ENCODE assay signal across 17 cellular contexts in genomic region chr17:43759836-43760235, GRCh38. TPM values are rescaled to one million over a fixed set of nuclear protein-coding genes. Genes with fewer than 3 reads are reported as not detected.
DNase-seq lines count a peak whose midpoint lies in the region; ATAC-seq and TF ChIP-seq lines count a peak whose summit lies in the region.
"Had no signal": no experiment of that assay in that cellular context is flagged by ENCODE, and none has a peak within 500 bp of the region (broad histone marks: within the 10 kb centered on the region; RNA-seq: fewer than 3 reads in every experiment).

No MANE protein-coding gene starts in this region.

- H3K23me2 ChIP-seq in H9 (ENCODE audit: insufficient read length, low read depth, low read length, poor library complexity, severe bottlenecking): peaks cover 6% of the 10 kb centered on the region

- H4K91ac ChIP-seq in H9 (ENCODE audit: insufficient read length, low read depth, low read length) (no peak overlapping the region), neuronal stem cell (ENCODE audit: low read depth, low read length, poor library complexity) (no peak overlapping the region)

- H3K79me1 ChIP-seq in H9 (ENCODE audit: insufficient read depth, low read depth, low read length, poor library complexity, severe bottlenecking) (no peaks in the 10 kb centered on the region), neuronal stem cell (ENCODE audit: low read depth, low read length) (no peaks in the 10 kb centered on the region)

- no peak overlapping the region for H2BK5ac ChIP-seq in H9 (ENCODE audit: insufficient read length, low read length)
- H2BK5ac ChIP-seq in neuronal stem cell (ENCODE audit: low read length): no peak overlapping the region

- peaks cover 30 to 32% of the 10 kb centered on the region in 2 experiments for H3K4me1 Mint-ChIP-seq in H9
- H3K4me1 Mint-ChIP-seq in stimulated activated naive CD8-positive, alpha-beta T cell treated with anti-CD3 and anti-CD28 coated beads, Interleukin-15, amount 100 ng/mL, for 72 hours: no peaks in the 10 kb centered on the region
- H3K4me1 Mint-ChIP-seq: memory B cell had no signal

- no peak overlapping the region for H4K8ac ChIP-seq in H9 (replicated peaks; ENCODE audit: insufficient read length, low read depth, low read length)
- no peak overlapping the region for H4K8ac ChIP-seq in neuronal stem cell (ENCODE audit: low read depth, low read length)

- H2BK20ac ChIP-seq in H9 (ENCODE audit: low read depth, low read length, poor library complexity, severe bottlenecking): no peak overlapping the region

- H3K23ac ChIP-seq in H9 (ENCODE audit: insufficient read length, low read depth, low read length) (no peak overlapping the region), neuronal stem cell (ENCODE audit: low read depth, low read length, poor library complexity) (no peak overlapping the region)

- H3K9me3 ChIP-seq in H9 (ENCODE audit: control insufficient read depth, low read depth, low read length) (no peaks in the 10 kb centered on the region), RWPE2 (ENCODE audit: severe bottlenecking) (no peaks in the 10 kb centered on the region), neuronal stem cell (replicated peaks in 1 of 2; ENCODE audit: control insufficient read depth in 2 of 2, insufficient read depth in 1 of 2, low read depth in 1 of 2, low read length in 2 of 2) (no peaks in the 10 kb centered on the region)
- H3K9me3 ChIP-seq: testis had no signal

- H3K4me2 ChIP-seq in H9 (ENCODE audit: insufficient read depth, insufficient read length, low read length): no peak overlapping the region
- no peak overlapping the region for H3K4me2 ChIP-seq in neuronal stem cell (ENCODE audit: insufficient read depth, low read length, poor library complexity, severe bottlenecking)

- H3K4me1 ChIP-seq in H9 (ENCODE audit: insufficient read depth, low read length): no peaks in the 10 kb centered on the region
- peaks cover 7% of the 10 kb centered on the region for H3K4me1 ChIP-seq in RWPE2 (ENCODE audit: insufficient read depth, poor library complexity, severe bottlenecking)
- H3K4me1 ChIP-seq in foreskin keratinocyte: peaks cover 18% of the 10 kb centered on the region
- H3K4me1 ChIP-seq in neuronal stem cell (ENCODE audit: control insufficient read depth in 2 of 2, insufficient read depth in 1 of 2, low read depth in 1 of 2, low read length in 2 of 2): peaks cover 4 to 6% of the 10 kb centered on the region in 2 donors

- H2BK12ac ChIP-seq in H9 (ENCODE audit: insufficient read length, low read depth, low read length) (no peak overlapping the region), neuronal stem cell (ENCODE audit: low read length) (no peak overlapping the region)

- H3K79me2 ChIP-seq in H9 (ENCODE audit: insufficient read depth, low read length): no peaks in the 10 kb centered on the region

- H2AFZ ChIP-seq in H9 (ENCODE audit: low read length) (no peak overlapping the region), neuronal stem cell (ENCODE audit: low read length) (peak overlapping the region; percentile 1)

- no peaks in the 10 kb centered on the region for H3K9me3 Mint-ChIP-seq in H9
- H3K9me3 Mint-ChIP-seq in stimulated activated naive CD8-positive, alpha-beta T cell treated with anti-CD3 and anti-CD28 coated beads, Interleukin-15, amount 100 ng/mL, for 72 hours: no peaks in the 10 kb centered on the region
- H3K9me3 Mint-ChIP-seq: activated CD4-positive, alpha-beta T cell treated with anti-CD3 and anti-CD28 coated beads, Interleukin-2, amount 10 ng/mL, durations not matched to agents 7 days and 5 days; memory B cell; T-helper 2 cell treated with Interferon-gamma antibody and Interleukin-4, amounts not matched to agents 5 μg/mL and 100 μg/mL, for 36 hours had no signal

- H3K14ac ChIP-seq in H9 (ENCODE audit: insufficient read depth, low read length): no peak overlapping the region
- no peak overlapping the region for H3K14ac ChIP-seq in neuronal stem cell (ENCODE audit: low read length)

- H3K27me3 ChIP-seq in H9 (ENCODE audit: insufficient read depth, low read length) (no peaks in the 10 kb centered on the region; the same call in 1 of the 2 replicates), RWPE2 (ENCODE audit: insufficient read depth, poor library complexity, severe bottlenecking) (peaks cover 13% of the 10 kb centered on the region), foreskin keratinocyte (peaks cover 18% of the 10 kb centered on the region), neuronal stem cell (ENCODE audit: control insufficient read depth in 3 of 3, insufficient read depth in 3 of 3, low read depth in 1 of 3, low read length in 3 of 3) (peaks cover 0 to 45% (median 24%) of the 10 kb centered on the region in 3 experiments)
- H3K27me3 ChIP-seq: testis had no signal

- H3K4me3 ChIP-seq in RWPE2 (ENCODE audit: severe bottlenecking) (no peak overlapping the region), neuronal stem cell (ENCODE audit: low read length in 2 of 2) (no peak overlapping the region)
- H3K4me3 ChIP-seq: testis had no signal

- TF ChIP-seq CTCF in H9 (conservative IDR thresholded peaks at IDR 0.05): no peak
- TF ChIP-seq CTCF in RWPE2 (IDR thresholded peaks at IDR 0.05; ENCODE audit: poor library complexity, severe bottlenecking): no peak
- TF ChIP-seq CTCF in foreskin keratinocyte (conservative IDR thresholded peaks at IDR 0.05): no peak

- H2BK15ac ChIP-seq in H9 (ENCODE audit: low read depth, low read length) (no peak overlapping the region), neuronal stem cell (ENCODE audit: low read length) (no peak overlapping the region)

- H3K27ac Mint-ChIP-seq in H9: peak overlapping the region in 2 of 3 experiments; percentile 80 to 86; a peak in 3 of 7 replicates
- no peak overlapping the region for H3K27ac Mint-ChIP-seq in stimulated activated naive CD8-positive, alpha-beta T cell treated with anti-CD3 and anti-CD28 coated beads, Interleukin-15, amount 100 ng/mL, for 72 hours
- H3K27ac Mint-ChIP-seq: activated CD4-positive, alpha-beta T cell treated with anti-CD3 and anti-CD28 coated beads, Interleukin-2, amount 10 ng/mL, durations not matched to agents 7 days and 5 days; memory B cell; T-helper 2 cell treated with Interferon-gamma antibody and Interleukin-4, amounts not matched to agents 5 μg/mL and 100 μg/mL, for 36 hours had no signal

- no peak overlapping the region for H2AK5ac ChIP-seq in H9 (ENCODE audit: insufficient read length, low read length)
- no peak overlapping the region for H2AK5ac ChIP-seq in neuronal stem cell (ENCODE audit: low read depth, low read length)

- H3K4me3 Mint-ChIP-seq in H9: peak overlapping the region; percentile 48 to 55
- no peak overlapping the region for H3K4me3 Mint-ChIP-seq in stimulated activated naive CD8-positive, alpha-beta T cell treated with anti-CD3 and anti-CD28 coated beads, Interleukin-15, amount 100 ng/mL, for 72 hours
- H3K4me3 Mint-ChIP-seq: activated CD4-positive, alpha-beta T cell treated with anti-CD3 and anti-CD28 coated beads, Interleukin-2, amount 10 ng/mL, durations not matched to agents 7 days and 5 days; memory B cell; T-helper 2 cell treated with Interferon-gamma antibody and Interleukin-4, amounts not matched to agents 5 μg/mL and 100 μg/mL, for 36 hours had no signal

- H4K20me1 ChIP-seq in H9 (ENCODE audit: control insufficient read depth, insufficient read depth, insufficient read length): no peaks in the 10 kb centered on the region

- H3K27ac ChIP-seq in H9 (ENCODE audit: insufficient read length, low read depth, low read length) (no peak overlapping the region), RWPE2 (ENCODE audit: poor library complexity, severe bottlenecking) (peak overlapping the region; percentile 18), foreskin keratinocyte (no peak overlapping the region), neuronal stem cell (replicated peaks; ENCODE audit: low read length) (no peak overlapping the region)
- H3K27ac ChIP-seq: C4-2B, testis, VCaP had no signal

- H3K9ac ChIP-seq in H9 (ENCODE audit: extremely low read depth, insufficient read length, low read length): no peak overlapping the region
- H3K9ac ChIP-seq in neuronal stem cell (ENCODE audit: low read depth, low read length, poor library complexity): no peak overlapping the region

- H3K36me3 Mint-ChIP-seq in H9 (ENCODE audit: insufficient read depth in 1 of 3, low read depth in 3 of 3): no peaks in the 10 kb centered on the region
- H3K36me3 Mint-ChIP-seq: memory B cell had no signal

- H3K18ac ChIP-seq in H9 (ENCODE audit: insufficient read length, low read depth, low read length) (no peak overlapping the region), neuronal stem cell (ENCODE audit: low read length) (no peak overlapping the region)

- H3K4ac ChIP-seq in H9 (ENCODE audit: low read depth, low read length) (no peak overlapping the region), neuronal stem cell (ENCODE audit: low read length) (no peak overlapping the region)

- no peak overlapping the region for H2BK120ac ChIP-seq in H9 (ENCODE audit: low read depth, low read length, poor library complexity, severe bottlenecking)
- no peak overlapping the region for H2BK120ac ChIP-seq in neuronal stem cell (ENCODE audit: low read depth, low read length)

- H3T11ph ChIP-seq in H9 (ENCODE audit: low read length): no peak overlapping the region

- no peak for DNase-seq in H9
- no peak for DNase-seq in RWPE2 (ENCODE audit: low spot score)
- peak; percentile 64 to 82 for DNase-seq in foreskin keratinocyte
- no peak for DNase-seq in neuronal stem cell (ENCODE audit: low spot score)
- no peak for DNase-seq in stimulated activated naive CD8-positive, alpha-beta T cell treated with anti-CD3 and anti-CD28 coated beads, Interleukin-15, amount 100 ng/mL, for 72 hours
- DNase-seq in stimulated activated CD4-positive, alpha-beta T cell treated with anti-CD3 and anti-CD28 coated beads, Interleukin-2, amount 100 ng/mL, for 24 hours: no peak
- no peak for DNase-seq in AG20443 (ENCODE audit: low spot score)
- DNase-seq: cortex of kidney had no signal

- 0 out of 2 replicates have a peak, but pooled peaks cover 4% of the 10 kb centered on the region for H3K27me3 Mint-ChIP-seq in H9 (ENCODE audit: low read depth)
- H3K27me3 Mint-ChIP-seq in stimulated activated naive CD8-positive, alpha-beta T cell treated with anti-CD3 and anti-CD28 coated beads, Interleukin-15, amount 100 ng/mL, for 72 hours: peaks cover 42% of the 10 kb centered on the region

- H3K36me3 ChIP-seq in RWPE2 (ENCODE audit: low read depth): no peaks in the 10 kb centered on the region
- H3K36me3 ChIP-seq in neuronal stem cell (replicated peaks in 1 of 2; ENCODE audit: control insufficient read depth in 2 of 2, insufficient read depth in 2 of 2, low read length in 2 of 2): no peaks in the 10 kb centered on the region

- no peak overlapping the region for H4K5ac ChIP-seq in H9 (ENCODE audit: insufficient read length, low read depth, low read length)

- ATAC-seq in RWPE2 (ENCODE audit: low read depth) (peak; percentile 73), foreskin keratinocyte (peak; percentile 60), GM21529 (IDR thresholded peaks at IDR 0.05; ENCODE audit: unreplicated experiment) (no peak)
- ATAC-seq in stimulated activated naive CD8-positive, alpha-beta T cell treated with anti-CD3 and anti-CD28 coated beads, Interleukin-15, amount 100 ng/mL, for 72 hours: no peak

- no CpG with 5 or more reads among the region's 7 CpGs for WGBS in H9 (ENCODE audit: extremely low coverage, insufficient read length, low lambda C conversion rate)
- no CpG with 5 or more reads among the region's 7 CpGs for WGBS in neuronal stem cell (ENCODE audit: extremely low coverage in 2 of 2, insufficient read length in 2 of 2, insufficient replicate concordance in 1 of 2), 2 donors

- no peak overlapping the region for H3K56ac ChIP-seq in H9 (ENCODE audit: insufficient read length, low read depth, low read length)

RNA-seq across cellular contexts. Expression of gene SOST, which starts 1.2 kb away (rescaled TPM):
- total RNA-seq in H9 (2021): not detected in 2 replicates
- total RNA-seq in foreskin keratinocyte: not detected in 2 replicates
- polyA plus RNA-seq in foreskin keratinocyte: 0.03 TPM in 1 of 2 replicates, not detected in the other
- 0.03 TPM for polyA plus RNA-seq in neuronal stem cell (2013, experiment 1 of 2)
- not detected for polyA plus RNA-seq in neuronal stem cell (2013, experiment 2 of 2)
- total RNA-seq: activated CD4-positive, alpha-beta T cell treated with anti-CD3 and anti-CD28 coated beads, Interleukin-2, amount 10 ng/mL, durations not matched to agents 7 days and 5 days; HT-29; osteoblast had no signal

RNA-seq across cellular contexts. Expression of gene DUSP3, which starts 18.9 kb away (rescaled TPM):
- total RNA-seq in H9 (2021): 16.9 and 17.6 TPM in 2 replicates
- total RNA-seq in foreskin keratinocyte: 30.8 and 32.5 TPM in 2 replicates
- polyA plus RNA-seq in foreskin keratinocyte: 23.3 and 23.9 TPM in 2 replicates
- polyA plus RNA-seq in neuronal stem cell (2013, experiment 1 of 2): 35.1 TPM
- 36.5 TPM for polyA plus RNA-seq in neuronal stem cell (2013, experiment 2 of 2)

RNA-seq across cellular contexts. Expression of gene CFAP97D1, which starts 20.4 kb away (rescaled TPM):
- total RNA-seq in H9 (2021): not detected in 2 replicates
- total RNA-seq in foreskin keratinocyte: not detected in 2 replicates
- polyA plus RNA-seq in foreskin keratinocyte: not detected in 2 replicates
- polyA plus RNA-seq in neuronal stem cell (2013, experiment 1 of 2): 0.01 TPM
- polyA plus RNA-seq in neuronal stem cell (2013, experiment 2 of 2): 0.01 TPM
- total RNA-seq: activated CD4-positive, alpha-beta T cell treated with anti-CD3 and anti-CD28 coated beads, Interleukin-2, amount 10 ng/mL, durations not matched to agents 7 days and 5 days; osteoblast had no signal

Comparison
In these comparisons a context has a peak if more than half of its experiments do, and no peak if none do; other contexts are left out.
1. DNase-seq: peak in foreskin keratinocyte (2 of 2); none in H9 (single experiment), RWPE2 (single experiment), neuronal stem cell (single experiment), stimulated activated naive CD8-positive, alpha-beta T cell treated with anti-CD3 and anti-CD28 coated beads, Interleukin-15, amount 100 ng/mL, for 72 hours (0 of 2), stimulated activated CD4-positive, alpha-beta T cell treated with anti-CD3 and anti-CD28 coated beads, Interleukin-2, amount 100 ng/mL, for 24 hours (0 of 2) and AG20443 (single experiment).
2. H3K27ac Mint-ChIP-seq: peak in H9 (2 of 3); none in stimulated activated naive CD8-positive, alpha-beta T cell treated with anti-CD3 and anti-CD28 coated beads, Interleukin-15, amount 100 ng/mL, for 72 hours (0 of 2).
3. H3K4me3 Mint-ChIP-seq: peak in H9 (2 of 2); none in stimulated activated naive CD8-positive, alpha-beta T cell treated with anti-CD3 and anti-CD28 coated beads, Interleukin-15, amount 100 ng/mL, for 72 hours (0 of 2).
4. ATAC-seq: peak in RWPE2 (single experiment) and foreskin keratinocyte (single experiment); none in stimulated activated naive CD8-positive, alpha-beta T cell treated with anti-CD3 and anti-CD28 coated beads, Interleukin-15, amount 100 ng/mL, for 72 hours (single experiment) and GM21529 (single experiment).